ENCODE assay signal across 30 cellular contexts in genomic region chr6:134134654-134135053, GRCh38.
"Had no signal": no experiment of that assay in that cellular context is flagged by ENCODE, and none has a peak within 500 bp of the region (broad histone marks: within the 10 kb centered on the region; RNA-seq: fewer than 3 reads in every experiment).

No MANE protein-coding gene starts in this region.

- H3K27ac ChIP-seq: brain microvascular endothelial cell, cardiac muscle cell, SJSA1 had no signal

- H3K4me3 ChIP-seq: cardiac muscle cell, MG63, SJSA1 had no signal

- ATAC-seq: activated T-helper 17 cell treated with anti-CD3 and anti-CD28 coated beads, Interleukin-2, amount 50 U/mL, for 72 hours; T-cell had no signal

- H3K27me3 ChIP-seq: brain microvascular endothelial cell, cardiac muscle cell, MG63, SJSA1 had no signal

- H3K9me3 ChIP-seq: MG63, SJSA1 had no signal

- H3K36me3 ChIP-seq: brain microvascular endothelial cell, cardiac muscle cell, MG63, SJSA1 had no signal

- FAIRE-seq: astrocyte, RCC 7860, TTC549 had no signal

- DNase-seq: activated CD4-positive, alpha-beta memory T cell treated with anti-CD3 and anti-CD28 coated beads, Interleukin-2, amount 10 ng/mL, durations not matched to agents 7 days and 5 days; activated CD4-positive, alpha-beta T cell treated with anti-CD3 and anti-CD28 coated beads, Interleukin-2, amount 50 U/mL, for 1 hour; activated CD4-positive, CD25-positive, alpha-beta regulatory T cell; activated gamma-delta T cell; activated naive CD4-positive, alpha-beta T cell treated with anti-CD3 and anti-CD28 coated beads for 36 hours; activated T-cell treated with anti-CD3 and anti-CD28 coated beads for 4 hours; activated T-cell treated with anti-CD3 and anti-CD28 coated beads, Interleukin-2, amount 50 U/mL, for 48 hours; amygdala; brain microvascular endothelial cell; cerebellar nuclear complex; MG63; MV-4-11; NCI-H1092 treated with DMSO at 0.1 percent for 48 hours; NCI-H1417 treated with DMSO at 0.1 percent for 48 hours; NCI-H1694; NCI-H2081; NCI-H446; NCI-H526; NCI-H774; NK-92 treated with Interleukin-12 subunit alpha and Interleukin-12 subunit beta, amount 100 ng/mL, for 24 hours; SHP77; T-cell; T-helper 2 cell; T1000 had no signal

- H3K4me1 ChIP-seq: SJSA1 had no signal
